ENCODE assay signal across 23 cellular contexts in the genomic region with DNA sequence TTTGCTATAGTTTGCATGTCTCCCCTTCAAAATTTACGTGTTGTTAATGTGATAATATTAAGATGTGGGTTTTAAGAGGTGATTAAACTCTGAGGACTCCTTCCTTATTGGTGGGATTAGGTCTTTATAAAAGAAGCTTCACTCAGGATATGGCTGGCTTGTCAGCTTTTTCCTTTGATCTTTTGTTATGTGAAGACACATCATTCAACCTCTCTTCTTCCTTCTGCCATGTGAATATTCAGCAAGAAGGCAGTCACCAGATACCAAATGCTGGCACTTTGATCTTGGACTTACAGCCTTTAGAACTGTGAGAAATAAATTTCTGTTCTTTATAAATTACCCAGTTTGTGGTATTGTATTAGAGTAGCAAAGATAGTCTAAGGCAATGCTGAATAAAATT.
"Had no signal": no experiment of that assay in that cellular context is flagged by ENCODE, and none has a peak within 500 bp of the region (broad histone marks: within the 10 kb centered on the region; RNA-seq: fewer than 3 reads in every experiment).

No MANE protein-coding gene starts in this region.

- H3K27ac ChIP-seq: coronary artery, esophagus muscularis mucosa, foreskin keratinocyte, gastroesophageal sphincter, heart left ventricle, hepatocyte, lower lobe of right lung, parathyroid adenoma, right atrium auricular region, testis, tibial artery had no signal

- FAIRE-seq: endothelial cell of umbilical vein, keratinocyte had no signal

- H3K4me3 ChIP-seq: coronary artery, esophagus muscularis mucosa, gastroesophageal sphincter, heart left ventricle, hepatocyte, lower lobe of right lung, right atrium auricular region, testis, tibial artery had no signal

- H3K4me1 ChIP-seq: esophagus muscularis mucosa, foreskin keratinocyte, gastroesophageal sphincter, heart left ventricle, lower lobe of right lung, parathyroid adenoma, right atrium auricular region, testis, tibial artery had no signal

- H3K4me2 ChIP-seq: hepatocyte had no signal

- H3K27me3 ChIP-seq: esophagus muscularis mucosa, foreskin keratinocyte, gastroesophageal sphincter, heart left ventricle, hepatocyte, right atrium auricular region, testis, tibial artery had no signal

- H3K9ac ChIP-seq: parathyroid adenoma had no signal

- H2AFZ ChIP-seq: hepatocyte, parathyroid adenoma had no signal

- H3K36me3 ChIP-seq: esophagus muscularis mucosa, gastroesophageal sphincter, heart left ventricle, lower lobe of right lung, right atrium auricular region, tibial artery had no signal

- H3K9me3 ChIP-seq: esophagus muscularis mucosa, gastroesophageal sphincter, lower lobe of right lung, right atrium auricular region, testis, tibial artery had no signal

- H3K79me2 ChIP-seq: hepatocyte, parathyroid adenoma had no signal

- ATAC-seq: foreskin keratinocyte; gastroesophageal sphincter; heart left ventricle; left ventricle myocardium superior; lower lobe of right lung; natural killer cell treated with Interleukin-12 subunit alpha and Interleukin-12 subunit beta and Interleukin-15 and Interleukin-18, amount 100 ng/mL, for 72 hours; sciatic nerve; stimulated activated memory B cell treated with anti-CD40 and anti-IgM and Interleukin-4, amounts not matched to agents 10 μg/mL and 1 μg/mL and 100 μg/mL, for 72 hours; stimulated activated naive CD8-positive, alpha-beta T cell treated with anti-CD3 and anti-CD28 coated beads, Interleukin-15, Interleukin-2, amounts not matched to agents 100 U/mL and 50 U/mL, for 24 hours had no signal

- DNase-seq: dermis blood vessel endothelial cell; effector memory CD4-positive, alpha-beta T cell; foreskin keratinocyte; heart left ventricle; left ventricle myocardium superior; lower lobe of right lung; naive B cell; stimulated activated CD4-positive, alpha-beta T cell treated with anti-CD3 and anti-CD28 coated beads, Interleukin-4, amount 100 ng/mL, for 4 hours; stimulated activated naive CD8-positive, alpha-beta T cell treated with anti-CD3 and anti-CD28 coated beads, Interleukin-15, Interleukin-2, amounts not matched to agents 100 U/mL and 50 U/mL, for 24 hours; substantia nigra; testis; tibial artery had no signal
